Comparison of ENCODE assay signal across 14 cellular contexts in the genomic region with DNA sequence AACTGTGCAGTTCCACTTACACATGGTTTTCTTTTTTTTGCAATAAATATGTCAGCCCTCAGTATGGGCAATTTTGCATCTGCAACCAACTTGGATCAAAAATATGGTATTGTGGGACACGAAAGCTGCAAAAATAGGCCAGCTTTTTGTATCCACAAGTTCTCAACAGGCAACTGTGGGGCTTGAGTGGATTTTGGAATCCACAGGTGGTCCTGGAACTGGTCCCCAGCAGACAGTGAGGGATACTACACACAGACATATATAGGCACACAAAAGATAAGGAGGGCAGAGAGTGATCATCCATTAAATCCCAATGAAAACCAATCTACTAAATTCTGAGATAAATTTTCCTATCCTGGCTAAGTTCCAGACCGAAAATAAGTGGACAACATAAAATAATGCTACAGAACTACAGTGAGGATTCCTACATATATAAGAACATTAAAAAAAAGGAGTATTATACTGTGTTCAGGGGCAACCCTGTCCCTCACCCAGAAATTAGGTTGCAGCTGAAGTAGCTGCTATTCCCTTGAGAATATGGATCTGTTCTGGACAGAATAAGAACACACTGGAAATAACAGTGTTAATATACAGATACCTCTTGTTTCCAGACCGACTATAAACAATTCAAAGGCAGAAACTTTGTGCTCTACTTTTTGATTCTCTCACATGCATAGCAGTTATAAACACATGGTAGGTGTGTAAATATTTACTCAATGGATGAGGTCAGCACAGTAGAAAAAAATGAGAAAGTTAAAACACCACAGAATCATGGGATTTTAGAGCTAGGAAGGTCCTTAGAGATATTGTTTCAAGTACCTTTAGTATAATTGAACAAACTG. TPM values are rescaled to one million over a fixed set of nuclear protein-coding genes. Genes with fewer than 3 reads are reported as not detected.
DNase-seq lines count a peak whose midpoint lies in the region; ATAC-seq, FAIRE-seq and TF ChIP-seq lines count a peak whose summit lies in the region.
"Had no signal": no experiment of that assay in that cellular context is flagged by ENCODE, and none has a peak within 500 bp of the region (broad histone marks: within the 10 kb centered on the region; RNA-seq: fewer than 3 reads in every experiment).

No MANE protein-coding gene starts in this region.

- intact Hi-C loops in activated CD8-positive, alpha-beta T cell treated with anti-CD3 and anti-CD28 coated beads for 36 hours (cut with micrococcal nuclease), result no loop called here

- CTCF ChIA-PET in HEK293 (lab: Yijun Ruan, JAX), result interaction anchor here (0.6 to 1.3 kb wide), 4 partner anchors 16 to 70 kb away, joined by 3 to 7 read pairs (median 4); no protein-coding TSS in a partner anchor
- CTCF ChIA-PET in activated CD8-positive, alpha-beta T cell treated with anti-CD3 and anti-CD28 coated beads for 36 hours (lab: Charles Lee), result interaction anchor here (0.9 to 1.4 kb wide), 4 partner anchors 12 to 96 kb away, joined by 3 read pairs; no protein-coding TSS in a partner anchor

- H3K27me3 Mint-ChIP-seq in activated CD8-positive, alpha-beta T cell treated with anti-CD3 and anti-CD28 coated beads for 36 hours, result no peaks in the 10 kb centered on the region
- H3K27me3 Mint-ChIP-seq in stimulated activated naive CD8-positive, alpha-beta T cell treated with anti-CD3 and anti-CD28 coated beads, Interleukin-15, amount 100 ng/mL, for 72 hours, result no peaks in the 10 kb centered on the region

- no peak for FAIRE-seq in H54 (lab: Jason Lieb, UNC)

- H3K4me3 Mint-ChIP-seq in activated CD8-positive, alpha-beta T cell treated with anti-CD3 and anti-CD28 coated beads for 36 hours, result no peak overlapping the region
- H3K4me3 Mint-ChIP-seq in stimulated activated naive CD8-positive, alpha-beta T cell treated with anti-CD3 and anti-CD28 coated beads, Interleukin-15, amount 100 ng/mL, for 72 hours, result no peak overlapping the region
- H3K4me3 Mint-ChIP-seq: mesothelial cell of epicardium had no signal

- no peaks in the 10 kb centered on the region for H3K9me3 Mint-ChIP-seq in activated CD8-positive, alpha-beta T cell treated with anti-CD3 and anti-CD28 coated beads for 36 hours
- no peaks in the 10 kb centered on the region for H3K9me3 Mint-ChIP-seq in stimulated activated naive CD8-positive, alpha-beta T cell treated with anti-CD3 and anti-CD28 coated beads, Interleukin-15, amount 100 ng/mL, for 72 hours
- H3K9me3 Mint-ChIP-seq: mesothelial cell of epicardium had no signal

- no peak for DNase-seq in activated CD8-positive, alpha-beta T cell treated with anti-CD3 and anti-CD28 coated beads for 36 hours
- DNase-seq in left lobe of liver (ENCODE audit: low spot score), result no peak
- DNase-seq in GM03348 (ENCODE audit: low spot score), result no peak
- DNase-seq in stimulated activated naive CD8-positive, alpha-beta T cell treated with anti-CD3 and anti-CD28 coated beads, Interleukin-15, amount 100 ng/mL, for 72 hours, result no peak
- no peak for DNase-seq in H54 (ENCODE audit: insufficient read length, low spot score)
- DNase-seq: activated CD4-positive, alpha-beta T cell treated with anti-CD3 and anti-CD28 coated beads, Interleukin-2, amount 50 U/mL, for 1 hour; foreskin keratinocyte; NCI-H510A; T-helper 9 cell had no signal

- POLR2A ChIA-PET in HEK293 (lab: Yijun Ruan, JAX), result interaction anchor here (0.6 kb wide), 1 partner anchor 25 kb away, joined by 3 read pairs; no protein-coding TSS in a partner anchor
- POLR2A ChIA-PET in activated CD8-positive, alpha-beta T cell treated with anti-CD3 and anti-CD28 coated beads for 36 hours (lab: Charles Lee), result interaction anchor here (1.2 to 2.8 kb wide), 4 partner anchors 8 to 26 kb away, joined by 3 to 7 read pairs (median 4); partner anchors contain the start of gene DENND4A

- peaks cover 32% of the 10 kb centered on the region for H3K36me3 Mint-ChIP-seq in activated CD8-positive, alpha-beta T cell treated with anti-CD3 and anti-CD28 coated beads for 36 hours (ENCODE audit: low read depth)
- H3K36me3 Mint-ChIP-seq: mesothelial cell of epicardium had no signal

- no peaks in the 10 kb centered on the region for H3K9me3 ChIP-seq in HEK293 (ENCODE audit: control insufficient read depth, insufficient read depth, low read depth, low read length)
- H3K9me3 ChIP-seq: ascending aorta had no signal

- no peak for TF ChIP-seq POLR2A in H54 (IDR thresholded peaks at IDR 0.05; ENCODE audit: low read depth, low read length)

- H3K36me3 ChIP-seq in HEK293 (ENCODE audit: control insufficient read depth in 2 of 2, insufficient read depth in 1 of 2, low read length in 2 of 2), result no peaks in the 10 kb centered on the region; a peak in 1 of 3 replicates
- H3K36me3 ChIP-seq: ascending aorta had no signal

- H3K4me3 ChIP-seq in HEK293 (ENCODE audit: low read depth, low read length), result no peak overlapping the region
- H3K4me3 ChIP-seq: ascending aorta had no signal

- H3K4me1 ChIP-seq in HEK293 (ENCODE audit: control insufficient read depth, insufficient read depth, low read length), result peaks cover 31% of the 10 kb centered on the region
- H3K4me1 ChIP-seq: ascending aorta, foreskin keratinocyte had no signal

- H3K27ac Mint-ChIP-seq in activated CD8-positive, alpha-beta T cell treated with anti-CD3 and anti-CD28 coated beads for 36 hours, result peak overlapping the region; percentile 69
- H3K27ac Mint-ChIP-seq in stimulated activated naive CD8-positive, alpha-beta T cell treated with anti-CD3 and anti-CD28 coated beads, Interleukin-15, amount 100 ng/mL, for 72 hours, result no peak overlapping the region
- H3K27ac Mint-ChIP-seq: mesothelial cell of epicardium had no signal

- ATAC-seq in activated CD8-positive, alpha-beta T cell treated with anti-CD3 and anti-CD28 coated beads for 36 hours, result no peak
- ATAC-seq in left lobe of liver (peak; percentile 76), SK-N-SH treated with all-trans-retinoic acid at 6 μM for 48 hours (no peak)
- ATAC-seq in stimulated activated naive CD8-positive, alpha-beta T cell treated with anti-CD3 and anti-CD28 coated beads, Interleukin-15, amount 100 ng/mL, for 72 hours, result no peak
- ATAC-seq: foreskin keratinocyte had no signal

- H3K4me1 Mint-ChIP-seq in activated CD8-positive, alpha-beta T cell treated with anti-CD3 and anti-CD28 coated beads for 36 hours (ENCODE audit: low read depth), result peaks cover 61% of the 10 kb centered on the region
- peaks cover 60% of the 10 kb centered on the region for H3K4me1 Mint-ChIP-seq in stimulated activated naive CD8-positive, alpha-beta T cell treated with anti-CD3 and anti-CD28 coated beads, Interleukin-15, amount 100 ng/mL, for 72 hours

- TF ChIP-seq CTCF in 22Rv1 (IDR thresholded peaks at IDR 0.05), result no peak
- TF ChIP-seq CTCF in HEK293 (tag by site-specific recombination; IDR thresholded peaks at IDR 0.05), result no peak
- TF ChIP-seq CTCF in activated CD8-positive, alpha-beta T cell treated with anti-CD3 and anti-CD28 coated beads for 36 hours (IDR thresholded peaks at IDR 0.05), result no peak

- H3K27ac ChIP-seq in 22Rv1 (peak overlapping the region; percentile 41), HEK293 (ENCODE audit: extremely low read depth, low read depth, low read length) (peak overlapping the region; percentile 53)
- H3K27ac ChIP-seq: ascending aorta, foreskin keratinocyte had no signal

TF ChIP-seq in HEK293, 187 proteins besides CTCF, POLR2A, EP300 and RAD21 (continues in another document):
- peak; percentile 65 for TF ChIP-seq ZNF335 (tag by site-specific recombination; conservative IDR thresholded peaks at IDR 0.05)
- no peak for TF ChIP-seq PRDM4 (tag by site-specific recombination; IDR thresholded peaks at IDR 0.05)
- TF ChIP-seq TRIM28 (IDR thresholded peaks at IDR 0.05; ENCODE audit: borderline replicate concordance, low read length), result peak; percentile 71; the same call in 1 of the 2 replicates

TF ChIP-seq in SK-N-SH treated with all-trans-retinoic acid at 6 μM for 48 hours, 23 proteins besides CTCF, POLR2A, EP300 and RAD21 (continues in another document):
- TF ChIP-seq ESRRG (CRISPR knock-in tag; IDR thresholded peaks at IDR 0.05), result no peak
- no peak for TF ChIP-seq CSDC2 (CRISPR knock-in tag; IDR thresholded peaks at IDR 0.05)
- no peak for TF ChIP-seq TCF4 (CRISPR knock-in tag; IDR thresholded peaks at IDR 0.05; ENCODE audit: borderline replicate concordance)
- TF ChIP-seq SNAI2 (CRISPR knock-in tag; IDR thresholded peaks at IDR 0.05), result no peak
- no peak for TF ChIP-seq ZFP30 (CRISPR knock-in tag; IDR thresholded peaks at IDR 0.05)
- TF ChIP-seq ZFP3 (CRISPR knock-in tag; IDR thresholded peaks at IDR 0.05), result no peak
- TF ChIP-seq POU6F1 (CRISPR knock-in tag; IDR thresholded peaks at IDR 0.05; ENCODE audit: borderline replicate concordance, low read depth), result no peak
- no peak for TF ChIP-seq ZC3H10 (CRISPR knock-in tag; IDR thresholded peaks at IDR 0.05)
- TF ChIP-seq ISL1 (CRISPR knock-in tag; IDR thresholded peaks at IDR 0.05), result no peak
- TF ChIP-seq ARNTL (CRISPR knock-in tag; IDR thresholded peaks at IDR 0.05; ENCODE audit: borderline replicate concordance, low read depth), result no peak
- TF ChIP-seq RARB (CRISPR knock-in tag; IDR thresholded peaks at IDR 0.05), result no peak
- no peak for TF ChIP-seq ZNF70 (CRISPR knock-in tag; IDR thresholded peaks at IDR 0.05)
- no peak for TF ChIP-seq BACH2 (CRISPR knock-in tag; IDR thresholded peaks at IDR 0.05; ENCODE audit: borderline replicate concordance)
- TF ChIP-seq ZNF8 (CRISPR knock-in tag; IDR thresholded peaks at IDR 0.05), result no peak

RNA-seq across cellular contexts. Expression of gene DENND4A, which starts 25.4 kb away (rescaled TPM):
- 10 to 100 TPM; 53.1 to 54.7 TPM for total RNA-seq in activated CD8-positive, alpha-beta T cell treated with anti-CD3 and anti-CD28 coated beads for 36 hours
- 10.7 TPM for total RNA-seq in left lobe of liver
